In genomic region chr9:123353984-123354591, GRCh38 we compare ENCODE assay signal across 8 cellular contexts. TPM values are rescaled to one million over a fixed set of nuclear protein-coding genes. Genes with fewer than 3 reads are reported as not detected.
DNase-seq lines count a peak whose midpoint lies in the region; ATAC-seq, FAIRE-seq and TF ChIP-seq lines count a peak whose summit lies in the region.

No MANE protein-coding gene starts in this region.

- no peak overlapping the region for H3K4me3 ChIP-seq in ovary

- H3K27me3 ChIP-seq in ovary, result no peaks in the 10 kb centered on the region

- no peak overlapping the region for H3K27ac ChIP-seq in ovary

- H3K27me3 Mint-ChIP-seq in activated T-helper 2 cell treated with anti-CD3 and anti-CD28 coated beads, Interferon-gamma antibody, Interleukin-2, Interleukin-4, amounts not matched to agents 10 μg/mL and 5 μg/mL and 100 μg/mL, durations not matched to agents 14 hours and 24 hours and 36 hours (ENCODE audit: low read depth), result peaks cover 7% of the 10 kb centered on the region

- no peaks in the 10 kb centered on the region for H3K36me3 ChIP-seq in ovary

- ATAC-seq in Right ventricle myocardium inferior, result peak; percentile 72
- peak; percentile 61 for ATAC-seq in HG03175 (IDR thresholded peaks at IDR 0.05; ENCODE audit: unreplicated experiment)

- TF ChIP-seq CTCF in ovary (IDR thresholded peaks at IDR 0.05), result peak in 2 of 3 donors; percentile 63 to 77

- peaks cover 5% of the 10 kb centered on the region for H3K4me1 Mint-ChIP-seq in activated T-helper 2 cell treated with anti-CD3 and anti-CD28 coated beads, Interferon-gamma antibody, Interleukin-2, Interleukin-4, amounts not matched to agents 10 μg/mL and 5 μg/mL and 100 μg/mL, durations not matched to agents 14 hours and 24 hours and 36 hours (ENCODE audit: low read depth)

- intact Hi-C loops in Right ventricle myocardium inferior (cut with DNase I) (loop anchor here (1.0 to 5.0 kb wide), 2 partner anchors 31 to 272 kb away; no protein-coding TSS in a partner anchor), cardiac septum (cut with DNase I) (loop anchor here (2.0 kb wide), 1 partner anchor 31 kb away; no protein-coding TSS in a partner anchor), ovary (cut with DNase I) (loop anchor here in 1 of 4 donors (10.0 kb wide), 3 partner anchors 269 to 889 kb away; no protein-coding TSS in a partner anchor)
- intact Hi-C loops in activated T-helper 2 cell treated with anti-CD3 and anti-CD28 coated beads, Interferon-gamma antibody, Interleukin-2, Interleukin-4, amounts not matched to agents 10 μg/mL and 5 μg/mL and 100 μg/mL, durations not matched to agents 14 hours and 24 hours and 36 hours (cut with micrococcal nuclease), result loop anchor here (1.0 to 5.0 kb wide), 2 partner anchors 31 to 252 kb away; no protein-coding TSS in a partner anchor

- FAIRE-seq in RCC 7860 (lab: Jason Lieb, UNC), result no peak

- DNase-seq in Right ventricle myocardium inferior (ENCODE audit: missing footprints) (no peak), cardiac septum (ENCODE audit: low spot score) (no peak), RCC 7860 (ENCODE audit: low spot score) (peak; percentile 58), foreskin melanocyte (peak; percentile 23), ovary (peak; percentile 53 to 71 (median 66)), DMS79 (lab: John Stamatoyannopoulos, UW) (no peak)
- peak; percentile 32 for DNase-seq in activated T-helper 2 cell treated with anti-CD3 and anti-CD28 coated beads, Interferon-gamma antibody, Interleukin-2, Interleukin-4, amounts not matched to agents 10 μg/mL and 5 μg/mL and 100 μg/mL, durations not matched to agents 14 hours and 24 hours and 36 hours (ENCODE audit: low spot score)

- H3K9me3 ChIP-seq in ovary, result no peaks in the 10 kb centered on the region

- TF ChIP-seq EP300 in ovary (IDR thresholded peaks at IDR 0.05), result no peak

- no peaks in the 10 kb centered on the region for H3K9me3 Mint-ChIP-seq in activated T-helper 2 cell treated with anti-CD3 and anti-CD28 coated beads, Interferon-gamma antibody, Interleukin-2, Interleukin-4, amounts not matched to agents 10 μg/mL and 5 μg/mL and 100 μg/mL, durations not matched to agents 14 hours and 24 hours and 36 hours

- no peak for TF ChIP-seq POLR2A in ovary (IDR thresholded peaks at IDR 0.05)

- H3K36me3 Mint-ChIP-seq in activated T-helper 2 cell treated with anti-CD3 and anti-CD28 coated beads, Interferon-gamma antibody, Interleukin-2, Interleukin-4, amounts not matched to agents 10 μg/mL and 5 μg/mL and 100 μg/mL, durations not matched to agents 14 hours and 24 hours and 36 hours (ENCODE audit: low read depth), result no peaks in the 10 kb centered on the region

- H3K27ac Mint-ChIP-seq in activated T-helper 2 cell treated with anti-CD3 and anti-CD28 coated beads, Interferon-gamma antibody, Interleukin-2, Interleukin-4, amounts not matched to agents 10 μg/mL and 5 μg/mL and 100 μg/mL, durations not matched to agents 14 hours and 24 hours and 36 hours, result no peak overlapping the region

- WGBS in ovary, 3 donors, result 17 to 23% (median 18%) methylated on average over 20 of the region's 20 CpGs

- H3K4me3 Mint-ChIP-seq in activated T-helper 2 cell treated with anti-CD3 and anti-CD28 coated beads, Interferon-gamma antibody, Interleukin-2, Interleukin-4, amounts not matched to agents 10 μg/mL and 5 μg/mL and 100 μg/mL, durations not matched to agents 14 hours and 24 hours and 36 hours (ENCODE audit: low read depth), result no peak overlapping the region

- H3K4me1 ChIP-seq in ovary (ENCODE audit: insufficient read depth), result peaks cover 2% of the 10 kb centered on the region

RNA-seq across cellular contexts. Expression of gene CRB2, which starts 1.9 kb away (rescaled TPM):
- total RNA-seq in Right ventricle myocardium inferior (0.08 TPM), cardiac septum (not detected), ovary (10 to 100 TPM in 1 of 7 donors, 1 to 10 TPM in 2, under 1 TPM in 4; 0.25 to 20.4 (median 0.62) TPM)
- total RNA-seq in activated T-helper 2 cell treated with anti-CD3 and anti-CD28 coated beads, Interferon-gamma antibody, Interleukin-2, Interleukin-4, amounts not matched to agents 10 μg/mL and 5 μg/mL and 100 μg/mL, durations not matched to agents 14 hours and 24 hours and 36 hours, result not detected in 2 replicates
- polyA plus RNA-seq in ovary, result under 1 TPM; 0.13 to 0.15 TPM

Comparison
In these comparisons a context has a peak if more than half of its experiments do, and no peak if none do; other contexts are left out.
1. DNase-seq: peak in RCC 7860 (single experiment), activated T-helper 2 cell treated with anti-CD3 and anti-CD28 coated beads, Interferon-gamma antibody, Interleukin-2, Interleukin-4, amounts not matched to agents 10 μg/mL and 5 μg/mL and 100 μg/mL, durations not matched to agents 14 hours and 24 hours and 36 hours (single experiment), foreskin melanocyte (single experiment) and ovary (5 of 5); none in Right ventricle myocardium inferior (single experiment), cardiac septum (single experiment) and DMS79 (single experiment).